ENCODE assay signal across 15 cellular contexts in the genomic region with DNA sequence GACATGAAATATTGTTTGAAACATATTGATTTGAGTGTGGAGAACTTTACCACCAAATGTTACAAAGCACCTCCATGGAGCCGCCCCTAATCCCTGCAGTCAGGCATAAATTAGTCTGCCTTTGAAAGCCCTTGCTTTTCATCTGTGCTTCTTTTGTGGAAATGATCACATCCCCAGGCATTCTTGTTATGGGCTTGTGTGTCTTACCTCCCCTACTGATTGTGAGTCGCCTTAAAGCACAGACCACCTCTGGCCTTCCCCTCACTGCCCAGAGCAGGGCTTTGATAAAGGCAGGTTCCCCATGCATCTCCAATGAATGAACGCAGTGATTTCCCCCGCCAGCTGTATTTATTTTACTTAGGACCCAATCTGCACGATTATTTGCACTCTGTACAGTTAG.
DNase-seq lines count a peak whose midpoint lies in the region; ATAC-seq, FAIRE-seq and TF ChIP-seq lines count a peak whose summit lies in the region.
"Had no signal": no experiment of that assay in that cellular context is flagged by ENCODE, and none has a peak within 500 bp of the region (broad histone marks: within the 10 kb centered on the region; RNA-seq: fewer than 3 reads in every experiment).

No MANE protein-coding gene starts in this region.

- no peak overlapping the region for H4K8ac ChIP-seq in mesenchymal stem cell (ENCODE audit: low read length)

- no peaks in the 10 kb centered on the region for H3K36me3 Mint-ChIP-seq in natural killer cell
- peaks cover 11% of the 10 kb centered on the region for H3K36me3 Mint-ChIP-seq in natural killer cell treated with Interleukin-12 subunit alpha and Interleukin-12 subunit beta and Interleukin-15 and Interleukin-18, amount 100 ng/mL, for 72 hours
- peaks cover 5% of the 10 kb centered on the region for H3K36me3 Mint-ChIP-seq in astrocyte (ENCODE audit: low read depth, unreplicated experiment)

- H3K4me2 ChIP-seq in astrocyte (ENCODE audit: low read length) (peak overlapping the region; percentile 43), mesenchymal stem cell (ENCODE audit: low read length, poor library complexity, severe bottlenecking) (no peak overlapping the region), OCI-LY7 (ENCODE audit: low read length) (no peak overlapping the region)

- H3K9me2 ChIP-seq in OCI-LY7 (ENCODE audit: insufficient read depth, low read length) = no peaks in the 10 kb centered on the region

- H3K4me1 ChIP-seq in astrocyte (ENCODE audit: insufficient read depth, low read length) (peaks cover 39% of the 10 kb centered on the region), mesenchymal stem cell (ENCODE audit: control insufficient read depth, insufficient read depth, low read depth, low read length) (peaks cover 7% of the 10 kb centered on the region), mucosa of descending colon (ENCODE audit: low read depth) (no peaks in the 10 kb centered on the region), OCI-LY7 (ENCODE audit: insufficient read depth, low read length, poor library complexity, severe bottlenecking) (no peaks in the 10 kb centered on the region)

- H3K79me2 ChIP-seq in astrocyte (ENCODE audit: insufficient read depth, low read length) (no peaks in the 10 kb centered on the region), OCI-LY7 (ENCODE audit: insufficient read depth, low read depth, low read length) (no peaks in the 10 kb centered on the region)

- H3K4me3 ChIP-seq in astrocyte (ENCODE audit: insufficient read depth, low read depth, low read length) = no peak overlapping the region
- peak overlapping the region in 1 of 2 experiments; percentile 49 for H3K4me3 ChIP-seq in mesenchymal stem cell (ENCODE audit: insufficient read depth in 1 of 2, low read depth in 1 of 2, low read length in 2 of 2)
- no peak overlapping the region for H3K4me3 ChIP-seq in mucosa of descending colon
- no peak overlapping the region for H3K4me3 ChIP-seq in OCI-LY7 (ENCODE audit: low read depth, low read length, poor library complexity, severe bottlenecking)
- H3K4me3 ChIP-seq: GM12878, MG63 had no signal

- H3K27ac ChIP-seq in astrocyte (ENCODE audit: low read depth, low read length) = peak overlapping the region; percentile 98
- H3K27ac ChIP-seq in mesenchymal stem cell (ENCODE audit: low read length, poor library complexity, severe bottlenecking) = no peak overlapping the region
- no peak overlapping the region for H3K27ac ChIP-seq in OCI-LY7 (ENCODE audit: low read depth, low read length, poor library complexity, severe bottlenecking)

- DNase-seq in natural killer cell = no peak
- DNase-seq in natural killer cell treated with Interleukin-12 subunit alpha and Interleukin-12 subunit beta and Interleukin-15 and Interleukin-18, amount 100 ng/mL, for 72 hours (ENCODE audit: low spot score) = no peak
- no peak for DNase-seq in astrocyte (ENCODE audit: low read depth)
- no peak for DNase-seq in mesenchymal stem cell
- no peak for DNase-seq in NCI-H345 treated with DMSO at 0.1 percent for 48 hours (lab: John Stamatoyannopoulos, UW; ENCODE audit: unreplicated experiment)
- DNase-seq in mucosa of descending colon = no peak
- DNase-seq in OCI-LY7 (ENCODE audit: low spot score) = no peak
- DNase-seq in stimulated activated naive CD4-positive, alpha-beta T cell treated with Interleukin-2 at 50 U/mL for 16 hours (lab: John Stamatoyannopoulos, UW) = no peak
- DNase-seq: activated CD8-positive, alpha-beta memory T cell treated with anti-CD3 and anti-CD28 coated beads, Interleukin-2, amount 50 U/mL, for 4 hours; activated naive CD4-positive, alpha-beta T cell treated with Interleukin-2 at 50 U/mL for 16 hours; MG63; nucleus accumbens; T-helper 1 cell; trophoblast cell had no signal

- H2BK12ac ChIP-seq in mesenchymal stem cell (ENCODE audit: low read length in 2 of 2) = peak overlapping the region; percentile 46 to 92

- H3K9ac ChIP-seq in astrocyte (ENCODE audit: low read length) (peak overlapping the region; percentile 82), mesenchymal stem cell (ENCODE audit: low read length) (peak overlapping the region; percentile 94)

- 68% methylated on average over 2 of the region's 5 CpGs for WGBS in mesenchymal stem cell

- H3K4ac ChIP-seq in mesenchymal stem cell (ENCODE audit: low read depth in 1 of 2, low read length in 2 of 2) = no peak overlapping the region

- BruUV-seq in OCI-LY7 (replicated peaks; lab: Mats Ljungman, UMichigan) = no TSS peak

- H3K9me3 Mint-ChIP-seq in natural killer cell (no peaks in the 10 kb centered on the region), astrocyte (ENCODE audit: unreplicated experiment) (peaks cover 5% of the 10 kb centered on the region)
- no peaks in the 10 kb centered on the region for H3K9me3 Mint-ChIP-seq in natural killer cell treated with Interleukin-12 subunit alpha and Interleukin-12 subunit beta and Interleukin-15 and Interleukin-18, amount 100 ng/mL, for 72 hours

- H2AK5ac ChIP-seq in mesenchymal stem cell (ENCODE audit: low read length, severe bottlenecking) = no peak overlapping the region

- peak overlapping the region; percentile 72 for H4K91ac ChIP-seq in mesenchymal stem cell (ENCODE audit: low read length)

- no peak for ATAC-seq in natural killer cell
- ATAC-seq in natural killer cell treated with Interleukin-12 subunit alpha and Interleukin-12 subunit beta and Interleukin-15 and Interleukin-18, amount 100 ng/mL, for 72 hours = no peak
- ATAC-seq in mucosa of descending colon = no peak
- ATAC-seq: GM12878 had no signal

- H3K9me3 ChIP-seq in astrocyte (ENCODE audit: insufficient read depth, low read depth, low read length) = no peaks in the 10 kb centered on the region
- H3K9me3 ChIP-seq in mesenchymal stem cell (ENCODE audit: control insufficient read depth, low read length) = no peaks in the 10 kb centered on the region
- H3K9me3 ChIP-seq in mucosa of descending colon = no peaks in the 10 kb centered on the region
- no peaks in the 10 kb centered on the region for H3K9me3 ChIP-seq in OCI-LY7 (ENCODE audit: low read length)

- no peak overlapping the region for H2BK5ac ChIP-seq in mesenchymal stem cell (ENCODE audit: low read depth, low read length, poor library complexity, severe bottlenecking)

- CTCF ChIA-PET in OCI-LY7 (lab: Charles Lee; ENCODE audit: unreplicated experiment) = no interaction called here

- no peaks in the 10 kb centered on the region for H4K20me1 ChIP-seq in astrocyte (ENCODE audit: insufficient read depth, low read length)
- H4K20me1 ChIP-seq in OCI-LY7 (ENCODE audit: insufficient read depth, low read length) = no peaks in the 10 kb centered on the region

- no peak overlapping the region for H2BK15ac ChIP-seq in mesenchymal stem cell (ENCODE audit: low read depth, poor library complexity, severe bottlenecking)

- H3K4me1 Mint-ChIP-seq in natural killer cell (peaks cover 33 to 38% of the 10 kb centered on the region in 2 donors), astrocyte (ENCODE audit: low read depth, unreplicated experiment) (peaks cover 46% of the 10 kb centered on the region)
- peaks cover 30 to 40% of the 10 kb centered on the region in 2 donors for H3K4me1 Mint-ChIP-seq in natural killer cell treated with Interleukin-12 subunit alpha and Interleukin-12 subunit beta and Interleukin-15 and Interleukin-18, amount 100 ng/mL, for 72 hours (ENCODE audit: low read depth in 2 of 2)

- intact Hi-C loops in natural killer cell (cut with micrococcal nuclease) (loop anchor here (10.0 kb wide), 3 partner anchors 433 to 1633 kb away; a partner anchor contains a TSS), mucosa of descending colon (cut with DNase I, micrococcal nuclease) (no loop called here), OCI-LY7 (cut with micrococcal nuclease; ENCODE audit: unreplicated experiment) (no loop called here)

- no peaks in the 10 kb centered on the region for H3K79me1 ChIP-seq in mesenchymal stem cell (replicated peaks; ENCODE audit: low read length, poor library complexity, severe bottlenecking)

- TF ChIP-seq CTCF in natural killer cell (IDR thresholded peaks at IDR 0.05) = no peak
- no peak for TF ChIP-seq CTCF in astrocyte (IDR thresholded peaks at IDR 0.05; ENCODE audit: insufficient read depth, low read depth, low read length)
- no peak for TF ChIP-seq CTCF in mucosa of descending colon (IDR thresholded peaks at IDR 0.05)
- no peak for TF ChIP-seq CTCF in OCI-LY7 (conservative IDR thresholded peaks at IDR 0.05; ENCODE audit: low read length)

- H3K36me3 ChIP-seq in astrocyte (ENCODE audit: insufficient read depth, low read length) = no peaks in the 10 kb centered on the region
- peaks cover 0 to 4% of the 10 kb centered on the region in 2 experiments for H3K36me3 ChIP-seq in mesenchymal stem cell (ENCODE audit: control insufficient read depth in 1 of 2, insufficient read depth in 2 of 2, low read depth in 1 of 2, low read length in 2 of 2)
- H3K36me3 ChIP-seq in mucosa of descending colon (ENCODE audit: low read depth) = no peaks in the 10 kb centered on the region
- H3K36me3 ChIP-seq in OCI-LY7 (ENCODE audit: insufficient read depth, low read length) = no peaks in the 10 kb centered on the region
- H3K36me3 ChIP-seq: MG63 had no signal

- H3K27me3 ChIP-seq in astrocyte (ENCODE audit: insufficient read depth, low read length) = no peaks in the 10 kb centered on the region
- H3K27me3 ChIP-seq in mesenchymal stem cell (ENCODE audit: control insufficient read depth in 1 of 2, insufficient read depth in 1 of 2, low read length in 2 of 2) = no peaks in the 10 kb centered on the region
- H3K27me3 ChIP-seq: MG63 had no signal

- H3K18ac ChIP-seq in mesenchymal stem cell (ENCODE audit: low read depth in 1 of 2, low read length in 2 of 2) = peak overlapping the region in 1 of 2 experiments; percentile 77

- no peaks in the 10 kb centered on the region for H3K27me3 Mint-ChIP-seq in natural killer cell (ENCODE audit: low read depth in 2 of 2)
- H3K27me3 Mint-ChIP-seq in natural killer cell treated with Interleukin-12 subunit alpha and Interleukin-12 subunit beta and Interleukin-15 and Interleukin-18, amount 100 ng/mL, for 72 hours = no peaks in the 10 kb centered on the region
- no peaks in the 10 kb centered on the region for H3K27me3 Mint-ChIP-seq in astrocyte (ENCODE audit: low read depth, unreplicated experiment)

- POLR2A ChIA-PET in OCI-LY7 (lab: Charles Lee) = no interaction called here

- H2AFZ ChIP-seq in astrocyte (ENCODE audit: low read depth, low read length) = peak overlapping the region; percentile 12
- no peak overlapping the region for H2AFZ ChIP-seq in mesenchymal stem cell (ENCODE audit: low read depth, low read length)
- H2AFZ ChIP-seq in OCI-LY7 (ENCODE audit: low read length) = no peak overlapping the region

- no peak overlapping the region for H3K14ac ChIP-seq in mesenchymal stem cell (ENCODE audit: low read length in 2 of 2)

- H3K4me3 Mint-ChIP-seq in natural killer cell (no peak overlapping the region), astrocyte (ENCODE audit: unreplicated experiment) (peak overlapping the region; percentile 29)
- H3K4me3 Mint-ChIP-seq in natural killer cell treated with Interleukin-12 subunit alpha and Interleukin-12 subunit beta and Interleukin-15 and Interleukin-18, amount 100 ng/mL, for 72 hours = no peak overlapping the region

- H3K23ac ChIP-seq in mesenchymal stem cell (ENCODE audit: low read length in 2 of 2) = no peak overlapping the region

- FAIRE-seq in astrocyte (lab: Jason Lieb, UNC) = no peak
- FAIRE-seq: GM12878 had no signal

- H2BK120ac ChIP-seq in mesenchymal stem cell (ENCODE audit: low read depth, low read length) = peak overlapping the region; percentile 6

- H3K27ac Mint-ChIP-seq in natural killer cell = peak overlapping the region; percentile 97
- H3K27ac Mint-ChIP-seq in natural killer cell treated with Interleukin-12 subunit alpha and Interleukin-12 subunit beta and Interleukin-15 and Interleukin-18, amount 100 ng/mL, for 72 hours = peak overlapping the region in 1 of 2 donors; percentile 92
- peak overlapping the region; percentile 90 for H3K27ac Mint-ChIP-seq in astrocyte (ENCODE audit: unreplicated experiment)
